Comparison of ENCODE assay signal across 26 cellular contexts in the genomic region with DNA sequence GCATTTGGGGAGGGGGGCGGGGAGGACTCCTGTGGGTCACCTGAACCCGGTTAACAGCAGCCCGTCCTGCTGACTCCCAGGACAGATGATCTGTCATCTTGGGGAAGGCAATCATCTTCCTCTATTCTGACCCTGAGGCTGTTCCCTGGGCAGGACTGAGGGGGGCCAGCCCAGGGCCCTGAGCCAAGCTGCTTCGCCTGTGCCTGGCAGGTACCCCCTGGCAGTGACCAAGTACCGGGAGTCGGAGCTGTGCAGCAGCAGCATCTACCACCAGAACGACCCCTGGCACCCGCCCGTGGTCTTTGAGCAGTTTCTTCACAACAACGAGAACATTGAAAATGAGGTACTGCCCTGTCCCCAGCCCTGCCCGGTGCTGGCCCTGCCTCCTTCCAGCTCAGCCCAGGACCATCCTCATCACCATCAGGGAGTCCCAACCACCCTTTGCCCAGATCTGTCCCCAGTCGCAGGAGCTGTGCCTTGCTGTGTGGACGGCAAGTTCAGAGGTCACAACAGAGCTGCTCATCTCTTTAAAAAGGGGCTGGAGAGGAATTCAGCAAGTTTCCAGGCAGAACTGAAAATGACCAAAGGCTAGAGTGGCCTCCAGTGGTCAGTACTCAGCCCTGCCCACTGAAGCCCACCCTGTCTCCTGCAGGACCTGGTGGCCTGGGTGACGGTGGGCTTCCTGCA. TPM values are rescaled to one million over a fixed set of nuclear protein-coding genes. Genes with fewer than 3 reads are reported as not detected.
DNase-seq lines count a peak whose midpoint lies in the region; ATAC-seq and TF ChIP-seq lines count a peak whose summit lies in the region.
"Had no signal": no experiment of that assay in that cellular context is flagged by ENCODE, and none has a peak within 500 bp of the region (broad histone marks: within the 10 kb centered on the region; RNA-seq: fewer than 3 reads in every experiment).

No MANE protein-coding gene starts in this region.

- in situ Hi-C loops in transverse colon (cut with MboI; ENCODE audit: low pct_ligation_motif_present in 1 of 4, low pct_unique_long_range_greater_than_20kb in 1 of 4, low sequenced_read_pairs in 3 of 4), result no loop called here

- 0% methylated on average over 1 of the region's 14 CpGs for WGBS in right lobe of liver (ENCODE audit: insufficient coverage, low coverage, low lambda C conversion rate, missing lambda C conversion rate)
- 60% methylated on average over 14 of the region's 14 CpGs; no CpG with 5 or more reads in 1 of the 2 donors for WGBS in transverse colon (ENCODE audit: low coverage in 1 of 2), 2 donors

- H3K27me3 ChIP-seq in right lobe of liver (no peaks in the 10 kb centered on the region), transverse colon (no peaks in the 10 kb centered on the region)
- H3K27me3 ChIP-seq: BLaER1 treated with 17β-estradiol and CSF1 and Interleukin-3, amounts not matched to agents 10 nM and 100 nM had no signal

- peak in 2 of 4 donors; percentile 12 to 19 for TF ChIP-seq CTCF in right lobe of liver (IDR thresholded peaks at IDR 0.05)
- no peak for TF ChIP-seq CTCF in transverse colon (IDR thresholded peaks at IDR 0.05)

- H3K9me3 ChIP-seq in right lobe of liver (no peaks in the 10 kb centered on the region), transverse colon (no peaks in the 10 kb centered on the region)
- H3K9me3 ChIP-seq: Caco-2 had no signal

- TF ChIP-seq POLR2A in right lobe of liver (IDR thresholded peaks at IDR 0.05), result no peak
- no peak for TF ChIP-seq POLR2A in transverse colon (IDR thresholded peaks at IDR 0.05)

- H3K27ac ChIP-seq in right lobe of liver (no peak overlapping the region), transverse colon (no peak overlapping the region)
- H3K27ac ChIP-seq: BLaER1 treated with 17β-estradiol and CSF1 and Interleukin-3, amounts not matched to agents 10 nM and 100 nM; GM23248; KMS-11; PC-9 had no signal

- no peak for TF ChIP-seq EP300 in transverse colon (IDR thresholded peaks at IDR 0.05; ENCODE audit: low read depth)

- peak; percentile 43 to 59 for ATAC-seq in left cardiac atrium
- ATAC-seq in Right ventricle myocardium inferior, result no peak
- ATAC-seq in right lobe of liver, result peak; percentile 9 to 57 (median 36)
- ATAC-seq in GM21381 (IDR thresholded peaks at IDR 0.05; ENCODE audit: unreplicated experiment), result no peak
- ATAC-seq: activated T-cell treated with anti-CD3 and anti-CD28 coated beads, Interleukin-2, amount 50 U/mL, for 4 hours; left colon; T-cell had no signal

- H3K4me1 ChIP-seq in right lobe of liver, result no peaks in the 10 kb centered on the region
- H3K4me1 ChIP-seq in transverse colon, result no peaks in the 10 kb centered on the region
- H3K4me1 ChIP-seq: Caco-2 had no signal

- H3K36me3 ChIP-seq in right lobe of liver (no peaks in the 10 kb centered on the region), transverse colon (peaks cover 0 to 3% (median 0%) of the 10 kb centered on the region in 4 donors)
- H3K36me3 ChIP-seq: BLaER1 treated with 17β-estradiol and CSF1 and Interleukin-3, amounts not matched to agents 10 nM and 100 nM had no signal

- intact Hi-C loops in left cardiac atrium (cut with DNase I) (loop anchor here in 1 of 2 donors (5.0 kb wide), 1 partner anchor 83 kb away; no protein-coding TSS in a partner anchor), Right ventricle myocardium inferior (cut with DNase I) (no loop called here), right lobe of liver (cut with DNase I) (no loop called here), transverse colon (cut with DNase I; ENCODE audit: low total_unique reads) (no loop called here)

- H3K4me3 ChIP-seq in right lobe of liver (no peak overlapping the region), transverse colon (no peak overlapping the region)
- H3K4me3 ChIP-seq: BLaER1 treated with 17β-estradiol and CSF1 and Interleukin-3, amounts not matched to agents 10 nM and 100 nM; GM23248; PC-9 had no signal

- no peak for DNase-seq in left cardiac atrium
- DNase-seq in Right ventricle myocardium inferior (ENCODE audit: missing footprints), result no peak
- DNase-seq in ecto neural progenitor cell (ENCODE audit: low spot score), result peak; percentile 50
- DNase-seq in right lobe of liver, result no peak
- DNase-seq in ureter (ENCODE audit: low spot score), result peak; percentile 34
- no peak for DNase-seq in transverse colon
- DNase-seq: ACHN; activated CD4-positive, alpha-beta memory T cell treated with anti-CD3 and anti-CD28 coated beads, Interleukin-2, amount 10 ng/mL, durations not matched to agents 7 days and 5 days; activated CD4-positive, CD25-positive, alpha-beta regulatory T cell treated with anti-CD3 and anti-CD28 coated beads, Interleukin-2, amount 50 U/mL, for 72 hours; activated naive CD4-positive, alpha-beta T cell treated with anti-CD3 and anti-CD28 coated beads, Interleukin-2, amount 10 ng/mL, durations not matched to agents 7 days and 5 days; activated T-cell treated with anti-CD3 and anti-CD28 coated beads, Interleukin-2, amount 50 U/mL, for 4 hours; amygdala; DMS79; GF-D8; glutamatergic neuron; GM23248; NCI-H1436 treated with DMSO at 0.1 percent for 48 hours; NCI-H524; PC-9; posterior cingulate gyrus; T-cell had no signal

RNA-seq across cellular contexts. Expression of a gene that starts 8.1 kb away (rescaled TPM):
- total RNA-seq in left cardiac atrium (under 1 TPM; 0.21 to 0.37 TPM), Right ventricle myocardium inferior (0.27 TPM), right lobe of liver (10 to 100 TPM in 1 of 6 experiments, 1 to 10 TPM in 2, not detected in 3; 2.2 to 17.5 (median 9.4) TPM), ureter (1.5 TPM), transverse colon (100 to 1,000 TPM; 143 to 687 (median 427) TPM)
- total RNA-seq: activated CD4-positive, alpha-beta memory T cell treated with anti-CD3 and anti-CD28 coated beads, Interleukin-2, amount 10 ng/mL, durations not matched to agents 7 days and 5 days; GM23248 had no signal

RNA-seq across cellular contexts. Expression of a gene that starts 59.9 kb away (rescaled TPM):
- total RNA-seq in left cardiac atrium, result 100 to 1,000 TPM in 1 of 2 donors, 10 to 100 TPM in 1; 92.1 to 110 TPM
- 31.1 TPM for total RNA-seq in Right ventricle myocardium inferior
- 1,000 to 10,000 TPM in 1 of 6 experiments, 100 to 1,000 TPM in 5; 441 to 1,033 (median 702) TPM for total RNA-seq in right lobe of liver
- 30.7 TPM for total RNA-seq in ureter
- 100 to 1,000 TPM in 3 of 4 donors, 10 to 100 TPM in 1; 44.6 to 210 (median 171) TPM for total RNA-seq in transverse colon
- total RNA-seq: activated CD4-positive, alpha-beta memory T cell treated with anti-CD3 and anti-CD28 coated beads, Interleukin-2, amount 10 ng/mL, durations not matched to agents 7 days and 5 days; GM23248; PC-9 had no signal

Comparison
In these comparisons a context has a peak if more than half of its experiments do, and no peak if none do; other contexts are left out.
1. ATAC-seq: peak in left cardiac atrium (2 of 2) and right lobe of liver (4 of 4); none in Right ventricle myocardium inferior (single experiment) and GM21381 (single experiment).
2. DNase-seq: peak in ecto neural progenitor cell (single experiment) and ureter (single experiment); none in left cardiac atrium (single experiment), Right ventricle myocardium inferior (single experiment), right lobe of liver (0 of 3) and transverse colon (single experiment).
3. RNA of a gene that starts 8.1 kb away (total RNA-seq): 143 to 687 TPM in transverse colon; 2.2 to 17.5 TPM in right lobe of liver, 1.5 TPM in ureter (single experiment), 0.21 to 0.37 TPM in left cardiac atrium and 0.27 TPM in Right ventricle myocardium inferior (single experiment); every median in the first group is over 4 times any median in the second.